Comparison of ENCODE assay signal across 1 cellular context in the genomic region with DNA sequence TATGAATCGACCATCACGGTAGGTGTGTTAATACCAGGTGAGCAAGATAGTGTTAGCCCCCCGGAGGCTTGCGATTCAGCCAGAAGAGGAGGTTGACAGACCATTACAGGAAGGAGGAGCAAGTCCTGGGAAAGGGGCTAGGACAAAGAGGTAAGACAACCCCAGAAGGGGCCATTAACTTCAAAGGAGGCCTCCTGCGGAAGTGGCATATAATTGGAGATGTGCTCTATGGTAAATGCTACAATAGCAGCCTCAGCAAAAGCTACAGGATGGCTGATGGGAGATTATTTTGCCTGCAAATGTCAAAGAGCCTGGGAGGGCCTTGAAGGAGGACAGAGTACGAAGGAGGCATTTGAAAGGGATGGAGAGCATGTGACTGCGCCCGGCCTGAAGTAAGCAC.
A peak's percentile ranks its signal among the peaks of the same experiment; 100 is the strongest.
TF ChIP-seq lines count a peak whose summit lies in the region.

No MANE protein-coding gene starts in this region.

TF ChIP-seq in WTC11, 78 proteins besides CTCF, POLR2A, EP300 and RAD21 (continued from another document):
- TF ChIP-seq, protein P1, sequence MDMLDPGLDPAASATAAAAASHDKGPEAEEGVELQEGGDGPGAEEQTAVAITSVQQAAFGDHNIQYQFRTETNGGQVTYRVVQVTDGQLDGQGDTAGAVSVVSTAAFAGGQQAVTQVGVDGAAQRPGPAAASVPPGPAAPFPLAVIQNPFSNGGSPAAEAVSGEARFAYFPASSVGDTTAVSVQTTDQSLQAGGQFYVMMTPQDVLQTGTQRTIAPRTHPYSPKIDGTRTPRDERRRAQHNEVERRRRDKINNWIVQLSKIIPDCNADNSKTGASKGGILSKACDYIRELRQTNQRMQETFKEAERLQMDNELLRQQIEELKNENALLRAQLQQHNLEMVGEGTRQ (CRISPR knock-in tag; IDR thresholded peaks at IDR 0.05): no peak; the same call in none of the 2 replicates
- TF ChIP-seq, protein P2, sequence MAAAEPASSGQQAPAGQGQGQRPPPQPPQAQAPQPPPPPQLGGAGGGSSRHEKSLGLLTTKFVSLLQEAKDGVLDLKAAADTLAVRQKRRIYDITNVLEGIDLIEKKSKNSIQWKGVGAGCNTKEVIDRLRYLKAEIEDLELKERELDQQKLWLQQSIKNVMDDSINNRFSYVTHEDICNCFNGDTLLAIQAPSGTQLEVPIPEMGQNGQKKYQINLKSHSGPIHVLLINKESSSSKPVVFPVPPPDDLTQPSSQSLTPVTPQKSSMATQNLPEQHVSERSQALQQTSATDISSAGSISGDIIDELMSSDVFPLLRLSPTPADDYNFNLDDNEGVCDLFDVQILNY (CRISPR knock-in tag; IDR thresholded peaks at IDR 0.05): no peak
- TF ChIP-seq, protein P3, sequence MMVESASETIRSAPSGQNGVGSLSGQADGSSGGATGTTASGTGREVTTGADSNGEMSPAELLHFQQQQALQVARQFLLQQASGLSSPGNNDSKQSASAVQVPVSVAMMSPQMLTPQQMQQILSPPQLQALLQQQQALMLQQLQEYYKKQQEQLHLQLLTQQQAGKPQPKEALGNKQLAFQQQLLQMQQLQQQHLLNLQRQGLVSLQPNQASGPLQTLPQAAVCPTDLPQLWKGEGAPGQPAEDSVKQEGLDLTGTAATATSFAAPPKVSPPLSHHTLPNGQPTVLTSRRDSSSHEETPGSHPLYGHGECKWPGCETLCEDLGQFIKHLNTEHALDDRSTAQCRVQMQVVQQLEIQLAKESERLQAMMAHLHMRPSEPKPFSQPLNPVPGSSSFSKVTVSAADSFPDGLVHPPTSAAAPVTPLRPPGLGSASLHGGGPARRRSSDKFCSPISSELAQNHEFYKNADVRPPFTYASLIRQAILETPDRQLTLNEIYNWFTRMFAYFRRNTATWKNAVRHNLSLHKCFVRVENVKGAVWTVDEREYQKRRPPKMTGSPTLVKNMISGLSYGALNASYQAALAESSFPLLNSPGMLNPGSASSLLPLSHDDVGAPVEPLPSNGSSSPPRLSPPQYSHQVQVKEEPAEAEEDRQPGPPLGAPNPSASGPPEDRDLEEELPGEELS (CRISPR knock-in tag; IDR thresholded peaks at IDR 0.05): 0 out of 2 replicates have a peak, but pooled peaks have one; percentile 44
- TF ChIP-seq NFYB (CRISPR knock-in tag; conservative IDR thresholded peaks at IDR 0.05; ENCODE audit: low read depth): no peak
- TF ChIP-seq NR3C1 (CRISPR knock-in tag; conservative IDR thresholded peaks at IDR 0.05; ENCODE audit: low read depth): no peak
- TF ChIP-seq, protein P4, sequence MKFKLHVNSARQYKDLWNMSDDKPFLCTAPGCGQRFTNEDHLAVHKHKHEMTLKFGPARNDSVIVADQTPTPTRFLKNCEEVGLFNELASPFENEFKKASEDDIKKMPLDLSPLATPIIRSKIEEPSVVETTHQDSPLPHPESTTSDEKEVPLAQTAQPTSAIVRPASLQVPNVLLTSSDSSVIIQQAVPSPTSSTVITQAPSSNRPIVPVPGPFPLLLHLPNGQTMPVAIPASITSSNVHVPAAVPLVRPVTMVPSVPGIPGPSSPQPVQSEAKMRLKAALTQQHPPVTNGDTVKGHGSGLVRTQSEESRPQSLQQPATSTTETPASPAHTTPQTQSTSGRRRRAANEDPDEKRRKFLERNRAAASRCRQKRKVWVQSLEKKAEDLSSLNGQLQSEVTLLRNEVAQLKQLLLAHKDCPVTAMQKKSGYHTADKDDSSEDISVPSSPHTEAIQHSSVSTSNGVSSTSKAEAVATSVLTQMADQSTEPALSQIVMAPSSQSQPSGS (CRISPR knock-in tag; IDR thresholded peaks at IDR 0.05; ENCODE audit: borderline replicate concordance, low read depth): no peak
- no peak for TF ChIP-seq ZNF317 (CRISPR knock-in tag; IDR thresholded peaks at IDR 0.05; ENCODE audit: borderline replicate concordance, low read depth)
- no peak for TF ChIP-seq ZNF263 (CRISPR knock-in tag; IDR thresholded peaks at IDR 0.05; ENCODE audit: low read depth)
- peak; percentile 62 for TF ChIP-seq ETV6 (CRISPR knock-in tag; IDR thresholded peaks at IDR 0.05)
- no peak for TF ChIP-seq ZNF138 (CRISPR knock-in tag; conservative IDR thresholded peaks at IDR 0.05)
- 0 out of 2 replicates have a peak, but pooled peaks have one; percentile 7 for TF ChIP-seq ZNF423 (CRISPR knock-in tag; IDR thresholded peaks at IDR 0.05)
